Comparison of ENCODE assay signal across 8 cellular contexts in genomic region chr1:194289569-194290266, GRCh38.
A peak's percentile ranks its signal among the peaks of the same experiment; 100 is the strongest.
DNase-seq lines count a peak whose midpoint lies in the region; ATAC-seq, FAIRE-seq and TF ChIP-seq lines count a peak whose summit lies in the region.

No MANE protein-coding gene starts in this region.

- H3K27me3 Mint-ChIP-seq in activated B cell treated with CpG ODN at 0.5 μM for 24 hours, result peaks cover 3% of the 10 kb centered on the region
- H3K27me3 Mint-ChIP-seq in endodermal cell (ENCODE audit: insufficient read depth), result no peaks in the 10 kb centered on the region

- intact Hi-C loops in activated B cell treated with CpG ODN at 0.5 μM for 24 hours (cut with micrococcal nuclease), result loop anchor here (1.0 to 10.0 kb wide), 11 partner anchors 11 to 1772 kb away; partner anchors contain the start of genes CDC73, RO60 and UCHL5

- peak; percentile 99 for ATAC-seq in GM18909 (IDR thresholded peaks at IDR 0.05; ENCODE audit: poor library complexity, unreplicated experiment)
- peak; percentile 96 for ATAC-seq in HG03039 (IDR thresholded peaks at IDR 0.05; ENCODE audit: unreplicated experiment)
- peak; percentile 91 for ATAC-seq in activated B cell treated with CpG ODN at 0.5 μM for 24 hours (ENCODE audit: low read depth)

- H3K4me1 ChIP-seq in small intestine (ENCODE audit: control insufficient read depth in 2 of 2, insufficient read depth in 1 of 2, low read depth in 1 of 2, low read length in 1 of 2), result peaks cover 0 to 3% of the 10 kb centered on the region in 2 donors
- H3K4me1 ChIP-seq in endodermal cell (ENCODE audit: control insufficient read depth, insufficient read depth, low read length), result no peaks in the 10 kb centered on the region

- POLR2A ChIA-PET in activated B cell treated with CpG ODN at 0.5 μM for 24 hours (lab: Charles Lee), result interaction anchor here (0.5 to 0.9 kb wide), 3 partner anchors 12 to 1751 kb away, joined by 3 to 6 read pairs (median 3); no protein-coding TSS in a partner anchor

- H3K4me3 ChIP-seq in small intestine (ENCODE audit: low read depth in 1 of 2, low read length in 2 of 2) (no peak overlapping the region), endodermal cell (ENCODE audit: low read length) (no peak overlapping the region)

- FAIRE-seq in small intestine (lab: Jason Lieb, UNC), result no peak

- H3K27ac ChIP-seq in small intestine (ENCODE audit: low read depth in 1 of 2, low read length in 1 of 2), result no peak overlapping the region
- H3K27ac ChIP-seq in endodermal cell (ENCODE audit: low read depth, low read length), result no peak overlapping the region

- H3K27me3 ChIP-seq in small intestine (ENCODE audit: control insufficient read depth in 2 of 2, insufficient read depth in 2 of 2, low read length in 2 of 2) (no peaks in the 10 kb centered on the region), endodermal cell (ENCODE audit: control insufficient read depth, insufficient read depth, low read length, poor library complexity, severe bottlenecking) (no peaks in the 10 kb centered on the region)

- H3K9ac ChIP-seq in endodermal cell (ENCODE audit: extremely low read depth, low read length, poor library complexity, severe bottlenecking), result no peak overlapping the region

- H3K9me3 ChIP-seq in small intestine (ENCODE audit: control insufficient read depth, low read depth) (no peaks in the 10 kb centered on the region), endodermal cell (ENCODE audit: control insufficient read depth, low read length) (no peaks in the 10 kb centered on the region)

- WGBS in small intestine, 3 donors, result 62 to 70% (median 65%) methylated on average over 6 of the region's 6 CpGs
- 88 to 100% methylated on average over 1 to 6 of the region's 6 CpGs for WGBS in endodermal cell (ENCODE audit: insufficient coverage in 1 of 2, insufficient read length in 1 of 2), 2 experiments

- DNase-seq in activated B cell treated with CpG ODN at 0.5 μM for 24 hours, result peak; percentile 35
- peak; percentile 44 for DNase-seq in small intestine
- no peak for DNase-seq in cerebellum (ENCODE audit: low spot score)
- no peak for DNase-seq in NCI-H1417 treated with DMSO at 0.1 percent for 48 hours (lab: John Stamatoyannopoulos, UW)
- no peak for DNase-seq in NCI-H2196 treated with DMSO at 0.1 percent for 48 hours (lab: John Stamatoyannopoulos, UW; ENCODE audit: unreplicated experiment)
- DNase-seq in endodermal cell, result no peak

- CTCF ChIA-PET in activated B cell treated with CpG ODN at 0.5 μM for 24 hours (lab: Charles Lee), result no interaction called here

- H3K36me3 Mint-ChIP-seq in activated B cell treated with CpG ODN at 0.5 μM for 24 hours (ENCODE audit: low read depth) (no peaks in the 10 kb centered on the region), endodermal cell (ENCODE audit: low read depth) (no peaks in the 10 kb centered on the region)

- H3K4me3 Mint-ChIP-seq in activated B cell treated with CpG ODN at 0.5 μM for 24 hours (peak overlapping the region; percentile 38), endodermal cell (no peak overlapping the region)

- no peak for TF ChIP-seq CTCF in activated B cell treated with CpG ODN at 0.5 μM for 24 hours (IDR thresholded peaks at IDR 0.05)
- TF ChIP-seq CTCF in endodermal cell (conservative IDR thresholded peaks at IDR 0.05), result no peak

- H3K27ac Mint-ChIP-seq in activated B cell treated with CpG ODN at 0.5 μM for 24 hours, result peak overlapping the region; percentile 77
- H3K27ac Mint-ChIP-seq in endodermal cell, result no peak overlapping the region

- no peaks in the 10 kb centered on the region for H3K36me3 ChIP-seq in small intestine (ENCODE audit: control insufficient read depth in 2 of 2, insufficient read depth in 2 of 2, low read length in 2 of 2)
- no peaks in the 10 kb centered on the region for H3K36me3 ChIP-seq in endodermal cell (ENCODE audit: control insufficient read depth, insufficient read depth, low read length)

- H3K9me3 Mint-ChIP-seq in activated B cell treated with CpG ODN at 0.5 μM for 24 hours, result no peaks in the 10 kb centered on the region
- no peaks in the 10 kb centered on the region for H3K9me3 Mint-ChIP-seq in endodermal cell

- H3K4me1 Mint-ChIP-seq in activated B cell treated with CpG ODN at 0.5 μM for 24 hours (peaks cover 23% of the 10 kb centered on the region), endodermal cell (peaks cover 4% of the 10 kb centered on the region)

Comparison
In these comparisons a context has a peak if more than half of its experiments do, and no peak if none do; other contexts are left out.
1. DNase-seq: peak in activated B cell treated with CpG ODN at 0.5 μM for 24 hours (single experiment) and small intestine (single experiment); none in cerebellum (single experiment), NCI-H1417 treated with DMSO at 0.1 percent for 48 hours (single experiment), NCI-H2196 treated with DMSO at 0.1 percent for 48 hours (single experiment) and endodermal cell (single experiment).
2. Peak in every context shown above with its lines, with median percentiles within 50 percentile points of each other: ATAC-seq.